2 cellular contexts compared by ENCODE assay signal in the genomic region with DNA sequence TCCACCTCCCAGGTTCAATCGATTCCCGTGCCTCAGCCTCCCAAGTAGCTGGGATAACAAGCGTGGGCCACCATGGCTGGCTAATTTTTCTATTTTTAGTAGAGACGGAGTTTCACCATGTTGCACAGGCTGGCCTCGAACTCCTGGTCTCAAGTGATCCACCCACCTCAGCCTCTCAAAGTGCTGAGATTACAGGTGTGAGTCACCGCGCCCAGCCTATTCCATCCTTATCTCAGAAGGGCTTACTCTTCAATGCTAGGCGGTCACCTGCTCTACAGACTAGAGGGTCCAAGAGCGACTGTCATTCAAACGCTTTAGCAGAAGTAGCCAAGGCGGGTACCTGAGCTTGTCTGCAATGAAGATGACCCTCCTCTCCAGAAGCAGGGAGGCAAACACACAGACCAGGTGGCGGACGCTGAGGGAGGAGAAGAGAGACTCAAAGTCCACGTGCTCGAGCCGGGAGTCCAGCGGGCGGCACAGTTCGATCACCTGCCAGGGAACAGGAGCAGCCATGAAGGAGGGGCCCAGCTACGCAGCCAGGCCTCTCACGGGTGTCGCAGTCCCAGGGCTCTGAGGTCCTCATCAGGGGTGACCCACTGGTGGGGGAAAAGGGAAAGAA.
TF ChIP-seq lines count a peak whose summit lies in the region.

No MANE protein-coding gene starts in this region.

TF ChIP-seq in WTC11, 78 proteins besides CTCF, POLR2A, EP300 and RAD21 (continued from another document):
- TF ChIP-seq, protein P1, sequence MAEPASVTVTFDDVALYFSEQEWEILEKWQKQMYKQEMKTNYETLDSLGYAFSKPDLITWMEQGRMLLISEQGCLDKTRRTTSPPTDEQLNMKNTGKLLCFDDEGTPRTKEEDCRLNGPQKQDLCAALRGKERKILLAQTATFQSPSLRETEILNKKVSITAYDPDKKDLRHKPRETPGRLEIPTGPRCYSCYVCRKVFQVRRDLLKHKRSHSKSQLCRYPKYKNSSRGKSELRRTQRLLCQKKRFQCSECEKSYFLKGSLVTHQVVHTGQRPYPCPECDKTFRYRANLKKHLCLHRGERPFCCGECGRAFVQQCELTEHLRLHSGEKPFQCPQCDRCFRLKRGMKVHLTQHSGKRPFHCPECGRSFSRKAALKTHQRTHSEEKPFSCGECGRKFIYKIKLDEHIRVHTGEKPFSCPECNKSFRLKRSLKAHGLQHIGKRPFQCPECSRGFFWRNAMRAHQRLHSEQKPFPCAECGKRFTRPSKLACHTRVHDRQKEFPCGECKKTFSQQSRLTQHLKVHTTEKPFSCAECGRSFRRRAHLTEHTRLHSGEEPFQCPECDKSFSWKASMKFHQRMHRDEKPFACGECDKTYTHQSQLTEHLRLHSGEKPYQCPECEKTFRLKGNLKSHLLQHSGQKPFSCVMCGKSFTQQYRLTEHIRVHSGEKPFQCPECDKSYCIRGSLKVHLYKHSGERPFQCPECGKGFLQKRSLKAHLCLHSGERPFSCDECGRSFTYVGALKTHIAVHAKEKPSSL (CRISPR knock-in tag; conservative IDR thresholded peaks at IDR 0.05) = no peak
- TF ChIP-seq JUN (CRISPR knock-in tag; IDR thresholded peaks at IDR 0.05) (no peak), GRHL2 (CRISPR knock-in tag; IDR thresholded peaks at IDR 0.05; ENCODE audit: insufficient replicate concordance, severe bottlenecking) (no peak), KAT7 (CRISPR knock-in tag; IDR thresholded peaks at IDR 0.05; ENCODE audit: borderline replicate concordance) (no peak), NR1H2 (CRISPR knock-in tag; IDR thresholded peaks at IDR 0.05) (no peak)

TF ChIP-seq in HepG2, 621 proteins besides CTCF, POLR2A, EP300 and RAD21 (continued from another document and continues in another):
- TF ChIP-seq, protein P2, sequence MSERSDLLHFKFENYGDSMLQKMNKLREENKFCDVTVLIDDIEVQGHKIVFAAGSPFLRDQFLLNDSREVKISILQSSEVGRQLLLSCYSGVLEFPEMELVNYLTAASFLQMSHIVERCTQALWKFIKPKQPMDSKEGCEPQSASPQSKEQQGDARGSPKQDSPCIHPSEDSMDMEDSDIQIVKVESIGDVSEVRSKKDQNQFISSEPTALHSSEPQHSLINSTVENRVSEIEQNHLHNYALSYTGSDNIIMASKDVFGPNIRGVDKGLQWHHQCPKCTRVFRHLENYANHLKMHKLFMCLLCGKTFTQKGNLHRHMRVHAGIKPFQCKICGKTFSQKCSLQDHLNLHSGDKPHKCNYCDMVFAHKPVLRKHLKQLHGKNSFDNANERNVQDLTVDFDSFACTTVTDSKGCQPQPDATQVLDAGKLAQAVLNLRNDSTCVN (CRISPR knock-in tag; IDR thresholded peaks at IDR 0.05; ENCODE audit: borderline replicate concordance) = peak; percentile 85; the same call in 1 of the 2 replicates
- TF ChIP-seq ATAD3A (CRISPR knock-in tag; IDR thresholded peaks at IDR 0.05) = no peak
- 0 out of 2 replicates have a peak, but pooled peaks have one; percentile 33 for TF ChIP-seq SMYD3 (CRISPR knock-in tag; IDR thresholded peaks at IDR 0.05)
- TF ChIP-seq ZNF543 (CRISPR knock-in tag; IDR thresholded peaks at IDR 0.05) = peak; percentile 57; the same call in 1 of the 2 replicates
- TF ChIP-seq NFE2L2 (IDR thresholded peaks at IDR 0.05; ENCODE audit: low read length) = no peak
- no peak for TF ChIP-seq NR2F2 (IDR thresholded peaks at IDR 0.05; ENCODE audit: borderline replicate concordance, low read depth)
- no peak for TF ChIP-seq GPBP1L1 (CRISPR knock-in tag; IDR thresholded peaks at IDR 0.05)
- TF ChIP-seq TGIF2 (CRISPR knock-in tag; IDR thresholded peaks at IDR 0.05) = no peak
- TF ChIP-seq, protein P3, sequence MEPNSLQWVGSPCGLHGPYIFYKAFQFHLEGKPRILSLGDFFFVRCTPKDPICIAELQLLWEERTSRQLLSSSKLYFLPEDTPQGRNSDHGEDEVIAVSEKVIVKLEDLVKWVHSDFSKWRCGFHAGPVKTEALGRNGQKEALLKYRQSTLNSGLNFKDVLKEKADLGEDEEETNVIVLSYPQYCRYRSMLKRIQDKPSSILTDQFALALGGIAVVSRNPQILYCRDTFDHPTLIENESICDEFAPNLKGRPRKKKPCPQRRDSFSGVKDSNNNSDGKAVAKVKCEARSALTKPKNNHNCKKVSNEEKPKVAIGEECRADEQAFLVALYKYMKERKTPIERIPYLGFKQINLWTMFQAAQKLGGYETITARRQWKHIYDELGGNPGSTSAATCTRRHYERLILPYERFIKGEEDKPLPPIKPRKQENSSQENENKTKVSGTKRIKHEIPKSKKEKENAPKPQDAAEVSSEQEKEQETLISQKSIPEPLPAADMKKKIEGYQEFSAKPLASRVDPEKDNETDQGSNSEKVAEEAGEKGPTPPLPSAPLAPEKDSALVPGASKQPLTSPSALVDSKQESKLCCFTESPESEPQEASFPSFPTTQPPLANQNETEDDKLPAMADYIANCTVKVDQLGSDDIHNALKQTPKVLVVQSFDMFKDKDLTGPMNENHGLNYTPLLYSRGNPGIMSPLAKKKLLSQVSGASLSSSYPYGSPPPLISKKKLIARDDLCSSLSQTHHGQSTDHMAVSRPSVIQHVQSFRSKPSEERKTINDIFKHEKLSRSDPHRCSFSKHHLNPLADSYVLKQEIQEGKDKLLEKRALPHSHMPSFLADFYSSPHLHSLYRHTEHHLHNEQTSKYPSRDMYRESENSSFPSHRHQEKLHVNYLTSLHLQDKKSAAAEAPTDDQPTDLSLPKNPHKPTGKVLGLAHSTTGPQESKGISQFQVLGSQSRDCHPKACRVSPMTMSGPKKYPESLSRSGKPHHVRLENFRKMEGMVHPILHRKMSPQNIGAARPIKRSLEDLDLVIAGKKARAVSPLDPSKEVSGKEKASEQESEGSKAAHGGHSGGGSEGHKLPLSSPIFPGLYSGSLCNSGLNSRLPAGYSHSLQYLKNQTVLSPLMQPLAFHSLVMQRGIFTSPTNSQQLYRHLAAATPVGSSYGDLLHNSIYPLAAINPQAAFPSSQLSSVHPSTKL (CRISPR knock-in tag; IDR thresholded peaks at IDR 0.05) = peak; percentile 75
- no peak for TF ChIP-seq TRIM24 (CRISPR knock-in tag; IDR thresholded peaks at IDR 0.05)
- TF ChIP-seq POLR2AphosphoS5 (IDR thresholded peaks at IDR 0.05; ENCODE audit: low read depth, low read length) = no peak
- no peak for TF ChIP-seq HDAC6 (IDR thresholded peaks at IDR 0.05; ENCODE audit: low read depth, low read length)
- peak; percentile 69; the same call in 1 of the 2 replicates for TF ChIP-seq ZNF709 (CRISPR knock-in tag; IDR thresholded peaks at IDR 0.05)
- TF ChIP-seq IKZF1 (IDR thresholded peaks at IDR 0.05) = no peak
- TF ChIP-seq SMC3 (IDR thresholded peaks at IDR 0.05; ENCODE audit: low read length) = no peak
- TF ChIP-seq ZFX (CRISPR knock-in tag; IDR thresholded peaks at IDR 0.05; ENCODE audit: low read depth) = peak; percentile 60; the same call in 1 of the 2 replicates
- TF ChIP-seq, protein P4, sequence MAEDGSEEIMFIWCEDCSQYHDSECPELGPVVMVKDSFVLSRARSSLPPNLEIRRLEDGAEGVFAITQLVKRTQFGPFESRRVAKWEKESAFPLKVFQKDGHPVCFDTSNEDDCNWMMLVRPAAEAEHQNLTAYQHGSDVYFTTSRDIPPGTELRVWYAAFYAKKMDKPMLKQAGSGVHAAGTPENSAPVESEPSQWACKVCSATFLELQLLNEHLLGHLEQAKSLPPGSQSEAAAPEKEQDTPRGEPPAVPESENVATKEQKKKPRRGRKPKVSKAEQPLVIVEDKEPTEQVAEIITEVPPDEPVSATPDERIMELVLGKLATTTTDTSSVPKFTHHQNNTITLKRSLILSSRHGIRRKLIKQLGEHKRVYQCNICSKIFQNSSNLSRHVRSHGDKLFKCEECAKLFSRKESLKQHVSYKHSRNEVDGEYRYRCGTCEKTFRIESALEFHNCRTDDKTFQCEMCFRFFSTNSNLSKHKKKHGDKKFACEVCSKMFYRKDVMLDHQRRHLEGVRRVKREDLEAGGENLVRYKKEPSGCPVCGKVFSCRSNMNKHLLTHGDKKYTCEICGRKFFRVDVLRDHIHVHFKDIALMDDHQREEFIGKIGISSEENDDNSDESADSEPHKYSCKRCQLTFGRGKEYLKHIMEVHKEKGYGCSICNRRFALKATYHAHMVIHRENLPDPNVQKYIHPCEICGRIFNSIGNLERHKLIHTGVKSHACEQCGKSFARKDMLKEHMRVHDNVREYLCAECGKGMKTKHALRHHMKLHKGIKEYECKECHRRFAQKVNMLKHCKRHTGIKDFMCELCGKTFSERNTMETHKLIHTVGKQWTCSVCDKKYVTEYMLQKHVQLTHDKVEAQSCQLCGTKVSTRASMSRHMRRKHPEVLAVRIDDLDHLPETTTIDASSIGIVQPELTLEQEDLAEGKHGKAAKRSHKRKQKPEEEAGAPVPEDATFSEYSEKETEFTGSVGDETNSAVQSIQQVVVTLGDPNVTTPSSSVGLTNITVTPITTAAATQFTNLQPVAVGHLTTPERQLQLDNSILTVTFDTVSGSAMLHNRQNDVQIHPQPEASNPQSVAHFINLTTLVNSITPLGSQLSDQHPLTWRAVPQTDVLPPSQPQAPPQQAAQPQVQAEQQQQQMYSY (CRISPR knock-in tag; IDR thresholded peaks at IDR 0.05) = no peak
- TF ChIP-seq, protein P5, sequence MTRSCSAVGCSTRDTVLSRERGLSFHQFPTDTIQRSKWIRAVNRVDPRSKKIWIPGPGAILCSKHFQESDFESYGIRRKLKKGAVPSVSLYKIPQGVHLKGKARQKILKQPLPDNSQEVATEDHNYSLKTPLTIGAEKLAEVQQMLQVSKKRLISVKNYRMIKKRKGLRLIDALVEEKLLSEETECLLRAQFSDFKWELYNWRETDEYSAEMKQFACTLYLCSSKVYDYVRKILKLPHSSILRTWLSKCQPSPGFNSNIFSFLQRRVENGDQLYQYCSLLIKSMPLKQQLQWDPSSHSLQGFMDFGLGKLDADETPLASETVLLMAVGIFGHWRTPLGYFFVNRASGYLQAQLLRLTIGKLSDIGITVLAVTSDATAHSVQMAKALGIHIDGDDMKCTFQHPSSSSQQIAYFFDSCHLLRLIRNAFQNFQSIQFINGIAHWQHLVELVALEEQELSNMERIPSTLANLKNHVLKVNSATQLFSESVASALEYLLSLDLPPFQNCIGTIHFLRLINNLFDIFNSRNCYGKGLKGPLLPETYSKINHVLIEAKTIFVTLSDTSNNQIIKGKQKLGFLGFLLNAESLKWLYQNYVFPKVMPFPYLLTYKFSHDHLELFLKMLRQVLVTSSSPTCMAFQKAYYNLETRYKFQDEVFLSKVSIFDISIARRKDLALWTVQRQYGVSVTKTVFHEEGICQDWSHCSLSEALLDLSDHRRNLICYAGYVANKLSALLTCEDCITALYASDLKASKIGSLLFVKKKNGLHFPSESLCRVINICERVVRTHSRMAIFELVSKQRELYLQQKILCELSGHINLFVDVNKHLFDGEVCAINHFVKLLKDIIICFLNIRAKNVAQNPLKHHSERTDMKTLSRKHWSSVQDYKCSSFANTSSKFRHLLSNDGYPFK (CRISPR knock-in tag; IDR thresholded peaks at IDR 0.05; ENCODE audit: borderline replicate concordance) = no peak
- no peak for TF ChIP-seq ATF7 (IDR thresholded peaks at IDR 0.05)
- TF ChIP-seq ATF7 (CRISPR knock-in tag; IDR thresholded peaks at IDR 0.05) = no peak
- peak; percentile 46 for TF ChIP-seq YY1 (IDR thresholded peaks at IDR 0.05; ENCODE audit: insufficient read depth, insufficient replicate concordance, low read depth, low read length)
- peak; percentile 25; the same call in 1 of the 2 replicates for TF ChIP-seq DPF2 (CRISPR knock-in tag; IDR thresholded peaks at IDR 0.05; ENCODE audit: borderline replicate concordance, low read depth)
- TF ChIP-seq, protein P6, sequence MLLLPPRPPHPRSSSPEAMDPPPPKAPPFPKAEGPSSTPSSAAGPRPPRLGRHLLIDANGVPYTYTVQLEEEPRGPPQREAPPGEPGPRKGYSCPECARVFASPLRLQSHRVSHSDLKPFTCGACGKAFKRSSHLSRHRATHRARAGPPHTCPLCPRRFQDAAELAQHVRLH (CRISPR knock-in tag; IDR thresholded peaks at IDR 0.05; ENCODE audit: borderline replicate concordance, low read depth) = no peak
- no peak for TF ChIP-seq ZNF777 (CRISPR knock-in tag; IDR thresholded peaks at IDR 0.05)
- no peak for TF ChIP-seq ZNF496 (CRISPR knock-in tag; IDR thresholded peaks at IDR 0.05; ENCODE audit: insufficient replicate concordance)
- no peak for TF ChIP-seq IRF9 (CRISPR knock-in tag; IDR thresholded peaks at IDR 0.05; ENCODE audit: borderline replicate concordance)
- no peak for TF ChIP-seq BORCS8-MEF2B (CRISPR knock-in tag; IDR thresholded peaks at IDR 0.05)
- no peak for TF ChIP-seq XBP1 (CRISPR knock-in tag; IDR thresholded peaks at IDR 0.05)
- no peak for TF ChIP-seq AKAP8 (CRISPR knock-in tag; IDR thresholded peaks at IDR 0.05)
- no peak for TF ChIP-seq RAD51 (IDR thresholded peaks at IDR 0.05; ENCODE audit: borderline replicate concordance)
- TF ChIP-seq ZNF44 (CRISPR knock-in tag; IDR thresholded peaks at IDR 0.05) = no peak
- TF ChIP-seq PITX1 (CRISPR knock-in tag; IDR thresholded peaks at IDR 0.05) = no peak; the same call in 1 of the 2 replicates
- no peak for TF ChIP-seq MAFK (conservative IDR thresholded peaks at IDR 0.05 in 1 of 2, IDR thresholded peaks at IDR 0.05 in 1 of 2; ENCODE audit: low read length in 2 of 2)
- TF ChIP-seq ZNF430 (CRISPR knock-in tag; IDR thresholded peaks at IDR 0.05) = no peak
- no peak for TF ChIP-seq ZNF441 (CRISPR knock-in tag; IDR thresholded peaks at IDR 0.05; ENCODE audit: borderline replicate concordance)
- peak; percentile 75 for TF ChIP-seq SAP130 (CRISPR knock-in tag; IDR thresholded peaks at IDR 0.05; ENCODE audit: low read depth)
- TF ChIP-seq ARNT2 (CRISPR knock-in tag; IDR thresholded peaks at IDR 0.05; ENCODE audit: low read depth) = no peak
- TF ChIP-seq, protein P7, sequence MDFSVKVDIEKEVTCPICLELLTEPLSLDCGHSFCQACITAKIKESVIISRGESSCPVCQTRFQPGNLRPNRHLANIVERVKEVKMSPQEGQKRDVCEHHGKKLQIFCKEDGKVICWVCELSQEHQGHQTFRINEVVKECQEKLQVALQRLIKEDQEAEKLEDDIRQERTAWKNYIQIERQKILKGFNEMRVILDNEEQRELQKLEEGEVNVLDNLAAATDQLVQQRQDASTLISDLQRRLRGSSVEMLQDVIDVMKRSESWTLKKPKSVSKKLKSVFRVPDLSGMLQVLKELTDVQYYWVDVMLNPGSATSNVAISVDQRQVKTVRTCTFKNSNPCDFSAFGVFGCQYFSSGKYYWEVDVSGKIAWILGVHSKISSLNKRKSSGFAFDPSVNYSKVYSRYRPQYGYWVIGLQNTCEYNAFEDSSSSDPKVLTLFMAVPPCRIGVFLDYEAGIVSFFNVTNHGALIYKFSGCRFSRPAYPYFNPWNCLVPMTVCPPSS (IDR thresholded peaks at IDR 0.05) = no peak
- TF ChIP-seq SKI (IDR thresholded peaks at IDR 0.05; ENCODE audit: partially characterized antibody) = no peak
- TF ChIP-seq MYC (CRISPR knock-in tag; IDR thresholded peaks at IDR 0.05; ENCODE audit: borderline replicate concordance) = peak; percentile 85
